ENCODE assay signal across 21 cellular contexts in the genomic region with DNA sequence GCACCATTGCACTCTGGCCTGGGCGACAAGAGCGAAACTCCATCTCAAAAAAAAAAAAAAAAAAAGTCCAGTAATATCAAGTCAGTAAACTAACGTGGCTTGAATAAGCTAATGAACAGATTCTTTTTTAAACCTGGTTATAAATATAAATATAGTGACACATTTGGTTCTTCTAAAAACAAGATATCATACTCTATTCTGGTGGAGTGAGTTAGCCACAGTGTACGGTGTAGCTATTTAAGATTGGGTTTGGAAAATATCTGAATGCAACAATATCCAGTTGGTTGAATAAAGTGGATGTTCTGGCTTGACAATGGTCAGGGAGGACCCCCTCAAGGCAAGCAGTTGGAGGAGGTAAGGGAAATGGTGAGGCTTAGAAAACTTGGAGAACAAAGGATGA.
"Had no signal": no experiment of that assay in that cellular context is flagged by ENCODE, and none has a peak within 500 bp of the region (broad histone marks: within the 10 kb centered on the region; RNA-seq: fewer than 3 reads in every experiment).

No MANE protein-coding gene starts in this region.

- H3K27me3 ChIP-seq: SJSA1 had no signal

- H3K36me3 ChIP-seq: SJSA1 had no signal

- H3K4me3 ChIP-seq: SJSA1 had no signal

- DNase-seq: IMR-90, Kasumi-1, KG1, MM.1S, NCI-H1092 treated with DMSO at 0.1 percent for 48 hours, NCI-H1436, NCI-H187, NCI-H2029, NCI-H2081 treated with DMSO at 0.1 percent for 48 hours, NCI-H2171, NCI-H226, NCI-H446, NCI-H510A, NCI-H524 treated with DMSO at 0.1 percent for 48 hours, NCI-H774, Right ventricle myocardium superior, RPMI8226, SIG-M5, SW 1271 had no signal

- FAIRE-seq: RCC 7860 had no signal

- H3K27ac ChIP-seq: SJSA1 had no signal

- H3K9me3 ChIP-seq: SJSA1 had no signal
